ENCODE assay signal across 26 cellular contexts in the genomic region with DNA sequence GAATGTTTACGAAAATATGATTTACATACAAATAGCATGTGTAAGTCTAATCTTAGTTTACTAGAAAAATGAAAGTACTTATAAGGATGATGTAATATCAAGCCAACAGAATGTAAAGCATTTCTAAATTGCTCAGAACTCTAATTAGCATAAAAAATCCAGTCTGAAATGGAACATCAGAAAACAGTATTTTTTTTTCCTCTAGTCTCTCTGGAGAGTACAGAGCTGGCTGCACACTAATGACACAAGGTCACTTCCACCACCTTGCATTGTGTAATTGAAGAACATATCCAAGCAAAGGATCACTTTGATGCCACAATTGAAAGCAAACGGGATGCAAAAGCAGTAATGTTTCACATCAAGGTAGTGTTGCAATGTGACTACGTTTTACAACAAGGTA.
"Had no signal": no experiment of that assay in that cellular context is flagged by ENCODE, and none has a peak within 500 bp of the region (broad histone marks: within the 10 kb centered on the region; RNA-seq: fewer than 3 reads in every experiment).

No MANE protein-coding gene starts in this region.

- H3K9me3 ChIP-seq: body of pancreas, neutrophil, right lobe of liver, tibial nerve had no signal

- FAIRE-seq: frontal cortex, keratinocyte, TTC549 had no signal

- H3K36me3 Mint-ChIP-seq: activated naive CD4-positive, alpha-beta T cell treated with anti-CD3 and anti-CD28 coated beads, Interleukin-2, amount 50 U/mL, for 72 hours; mesothelial cell of epicardium; naive B cell had no signal

- H3K4me1 Mint-ChIP-seq: mesothelial cell of epicardium, naive B cell, nephron progenitor cell had no signal

- H3K4me1 ChIP-seq: body of pancreas, right lobe of liver, tibial nerve had no signal

- H3K36me3 ChIP-seq: neutrophil, right lobe of liver, tibial nerve had no signal

- H3K27ac Mint-ChIP-seq: activated naive CD4-positive, alpha-beta T cell treated with anti-CD3 and anti-CD28 coated beads, Interleukin-2, amount 50 U/mL, for 72 hours; activated T-cell treated with anti-CD3 and anti-CD28 coated beads, Interleukin-2, amount 50 U/mL, for 72 hours; effector memory CD8-positive, alpha-beta T cell; mesothelial cell of epicardium; naive B cell; nephron progenitor cell had no signal

- DNase-seq: activated CD4-positive, alpha-beta T cell treated with anti-CD3 and anti-CD28 coated beads for 4 hours; activated CD4-positive, alpha-beta T cell treated with anti-CD3 and anti-CD28 coated beads, Interleukin-2, amount 50 U/mL, for 4 hours; activated naive CD4-positive, alpha-beta T cell; activated T-cell treated with anti-CD3 and anti-CD28 coated beads for 4 hours; activated T-cell treated with anti-CD3 and anti-CD28 coated beads, Interleukin-2, amount 50 U/mL, for 72 hours; anterior cingulate cortex; body of pancreas; effector memory CD8-positive, alpha-beta T cell; left cardiac atrium; mammary epithelial cell; naive B cell; nephron progenitor cell; right lobe of liver; stimulated activated CD4-positive, alpha-beta T cell treated with anti-CD3 and anti-CD28 coated beads, Interleukin-2, amount 100 ng/mL, for 48 hours; stimulated activated naive CD4-positive, alpha-beta T cell treated with Interleukin-2 at 50 U/mL for 16 hours; T-helper 9 cell had no signal

- H3K27me3 Mint-ChIP-seq: effector memory CD8-positive, alpha-beta T cell; naive B cell had no signal

- H3K27me3 ChIP-seq: body of pancreas, neutrophil, right lobe of liver, tibial nerve had no signal

- H3K4me3 ChIP-seq: body of pancreas, coronary artery, right lobe of liver, tibial nerve had no signal

- ATAC-seq: activated naive CD4-positive, alpha-beta T cell treated with anti-CD3 and anti-CD28 coated beads, Interleukin-2, amount 50 U/mL, for 72 hours; activated T-cell treated with anti-CD3 and anti-CD28 coated beads, Interleukin-2, amount 50 U/mL, for 72 hours; body of pancreas; effector memory CD8-positive, alpha-beta T cell; esophagus mucosa; left cardiac atrium; right lobe of liver had no signal

- H3K4me3 Mint-ChIP-seq: activated T-cell treated with anti-CD3 and anti-CD28 coated beads, Interleukin-2, amount 50 U/mL, for 72 hours; effector memory CD8-positive, alpha-beta T cell; mesothelial cell of epicardium; naive B cell; nephron progenitor cell had no signal

- H3K27ac ChIP-seq: body of pancreas, coronary artery, neutrophil, right lobe of liver, tibial nerve, VCaP had no signal

- H3K9me3 Mint-ChIP-seq: mesothelial cell of epicardium, naive B cell, nephron progenitor cell had no signal
